27 cellular contexts compared by ENCODE assay signal in genomic region chr2:128451636-128452411, GRCh38.
DNase-seq lines count a peak whose midpoint lies in the region; ATAC-seq, FAIRE-seq and TF ChIP-seq lines count a peak whose summit lies in the region.
"Had no signal": no experiment of that assay in that cellular context is flagged by ENCODE, and none has a peak within 500 bp of the region (broad histone marks: within the 10 kb centered on the region; RNA-seq: fewer than 3 reads in every experiment).

No MANE protein-coding gene starts in this region.

- H3K4me3 Mint-ChIP-seq in activated T-cell treated with anti-CD3 and anti-CD28 coated beads, Interleukin-2, amount 50 U/mL, for 4 hours, result no peak overlapping the region
- H3K4me3 Mint-ChIP-seq: activated CD4-positive, alpha-beta T cell treated with anti-CD3 and anti-CD28 coated beads, Interleukin-2, amount 10 ng/mL, durations not matched to agents 24 days and 14 days; activated naive CD4-positive, alpha-beta T cell treated with anti-CD3 and anti-CD28 coated beads, Interleukin-2, amount 10 ng/mL, durations not matched to agents 7 days and 5 days; nephron; T-cell had no signal

- H3K4me1 ChIP-seq in right atrium auricular region (no peaks in the 10 kb centered on the region), heart right ventricle (peaks cover 0 to 4% (median 0%) of the 10 kb centered on the region in 9 donors), osteoblast (ENCODE audit: insufficient read depth, low read length) (no peaks in the 10 kb centered on the region), GM23248 (ENCODE audit: insufficient read depth) (no peaks in the 10 kb centered on the region)
- H3K4me1 ChIP-seq: ascending aorta, psoas muscle had no signal

- H3K27me3 ChIP-seq in right atrium auricular region, result no peaks in the 10 kb centered on the region
- H3K27me3 ChIP-seq in heart right ventricle, result peaks cover 0 to 6% (median 0%) of the 10 kb centered on the region in 7 donors
- no peaks in the 10 kb centered on the region for H3K27me3 ChIP-seq in bronchial epithelial cell (ENCODE audit: control insufficient read depth, insufficient read depth, low read length)
- H3K27me3 ChIP-seq in osteoblast (ENCODE audit: insufficient read depth, low read length), result peaks cover 4% of the 10 kb centered on the region
- peaks cover 3% of the 10 kb centered on the region; the same call in 1 of the 2 replicates for H3K27me3 ChIP-seq in GM23248 (replicated peaks; ENCODE audit: insufficient read depth)
- H3K27me3 ChIP-seq: ascending aorta had no signal

- no peaks in the 10 kb centered on the region for H3K9me3 Mint-ChIP-seq in activated T-cell treated with anti-CD3 and anti-CD28 coated beads, Interleukin-2, amount 50 U/mL, for 4 hours
- H3K9me3 Mint-ChIP-seq: activated CD4-positive, alpha-beta T cell treated with anti-CD3 and anti-CD28 coated beads, Interleukin-2, amount 10 ng/mL, durations not matched to agents 24 days and 14 days; activated naive CD4-positive, alpha-beta T cell treated with anti-CD3 and anti-CD28 coated beads, Interleukin-2, amount 10 ng/mL, durations not matched to agents 7 days and 5 days; T-cell had no signal

- no peak overlapping the region for H3K4me3 ChIP-seq in right atrium auricular region
- H3K4me3 ChIP-seq in heart right ventricle, result no peak overlapping the region
- no peak overlapping the region for H3K4me3 ChIP-seq in bronchial epithelial cell (ENCODE audit: low read depth, low read length)
- H3K4me3 ChIP-seq in osteoblast (ENCODE audit: insufficient read depth, low read length), result no peak overlapping the region
- no peak overlapping the region for H3K4me3 ChIP-seq in GM23248
- H3K4me3 ChIP-seq: ascending aorta, psoas muscle had no signal

- H3K36me3 Mint-ChIP-seq in activated T-cell treated with anti-CD3 and anti-CD28 coated beads, Interleukin-2, amount 50 U/mL, for 4 hours (ENCODE audit: insufficient read depth), result no peaks in the 10 kb centered on the region
- H3K36me3 Mint-ChIP-seq: activated naive CD4-positive, alpha-beta T cell treated with anti-CD3 and anti-CD28 coated beads, Interleukin-2, amount 10 ng/mL, durations not matched to agents 7 days and 5 days; T-cell had no signal

- ATAC-seq in heart right ventricle (no peak), HG03565 (IDR thresholded peaks at IDR 0.05; ENCODE audit: unreplicated experiment) (no peak)
- no peak for ATAC-seq in activated T-cell treated with anti-CD3 and anti-CD28 coated beads, Interleukin-2, amount 50 U/mL, for 4 hours
- ATAC-seq: left cardiac atrium, psoas muscle, T-cell had no signal

- 97% methylated on average over 8 of the region's 8 CpGs for WGBS in heart right ventricle, 2 donors
- WGBS in GM23248 (ENCODE audit: low coverage in 1 of 2, low lambda C conversion rate in 2 of 2, missing lambda C conversion rate in 2 of 2), 2 experiments, result 84 to 94% methylated on average over 8 of the region's 8 CpGs

- peaks cover 10% of the 10 kb centered on the region for H3K27me3 Mint-ChIP-seq in activated T-cell treated with anti-CD3 and anti-CD28 coated beads, Interleukin-2, amount 50 U/mL, for 4 hours (ENCODE audit: low read depth)
- H3K27me3 Mint-ChIP-seq: activated CD4-positive, alpha-beta T cell treated with anti-CD3 and anti-CD28 coated beads, Interleukin-2, amount 10 ng/mL, durations not matched to agents 24 days and 14 days; activated naive CD4-positive, alpha-beta T cell treated with anti-CD3 and anti-CD28 coated beads, Interleukin-2, amount 10 ng/mL, durations not matched to agents 7 days and 5 days had no signal

- intact Hi-C loops in heart right ventricle (cut with DNase I), result loop anchor here in 1 of 10 donors (10.0 kb wide), 1 partner anchor 97 kb away; no protein-coding TSS in a partner anchor

- H3K9me3 ChIP-seq in right atrium auricular region (no peaks in the 10 kb centered on the region), heart right ventricle (no peaks in the 10 kb centered on the region), osteoblast (ENCODE audit: low read depth, low read length) (no peaks in the 10 kb centered on the region), GM23248 (ENCODE audit: low read depth) (no peaks in the 10 kb centered on the region)
- H3K9me3 ChIP-seq: ascending aorta, psoas muscle had no signal

- peak; percentile 30 for DNase-seq in right atrium auricular region (ENCODE audit: low spot score)
- DNase-seq in heart right ventricle, result no peak
- DNase-seq in bronchial epithelial cell (ENCODE audit: low read depth), result no peak
- DNase-seq in osteoblast (ENCODE audit: insufficient read length, low spot score, missing footprints), result peak; percentile 65
- no peak for DNase-seq in activated T-cell treated with anti-CD3 and anti-CD28 coated beads, Interleukin-2, amount 50 U/mL, for 4 hours
- no peak for DNase-seq in kidney glomerular epithelial cell (lab: John Stamatoyannopoulos, UW)
- no peak for DNase-seq in GM23248
- DNase-seq: activated CD4-positive, alpha-beta T cell treated with anti-CD3 and anti-CD28 coated beads, Interleukin-2, amount 10 ng/mL, durations not matched to agents 24 days and 14 days; activated naive CD4-positive, alpha-beta T cell treated with anti-CD3 and anti-CD28 coated beads, Interleukin-2, amount 10 ng/mL, durations not matched to agents 7 days and 5 days; C1 segment of cervical spinal cord; cerebellar nuclear complex; DMS 273 treated with DMSO at 0.1 percent for 48 hours; effector memory CD4-positive, alpha-beta T cell; GDM1; left cardiac atrium; mesendoderm; NCI-H1048; NCI-H1930; psoas muscle; SHP77 treated with DMSO at 0.1 percent for 48 hours; small intestine; stimulated activated CD4-positive, alpha-beta T cell treated with anti-CD3 and anti-CD28 coated beads, Interleukin-2, amount 100 ng/mL, for 48 hours had no signal

- H4K20me1 ChIP-seq in osteoblast (ENCODE audit: insufficient read depth, low read length) (no peaks in the 10 kb centered on the region), GM23248 (ENCODE audit: insufficient read depth) (no peaks in the 10 kb centered on the region)

- no peak overlapping the region for H3K27ac ChIP-seq in right atrium auricular region
- no peak overlapping the region for H3K27ac ChIP-seq in heart right ventricle
- no peak overlapping the region for H3K27ac ChIP-seq in osteoblast (ENCODE audit: low read depth, low read length)
- no peak overlapping the region for H3K27ac ChIP-seq in GM23248
- H3K27ac ChIP-seq: ascending aorta, psoas muscle had no signal

- H3K4me2 ChIP-seq in osteoblast (ENCODE audit: insufficient read depth, low read length) (no peak overlapping the region), GM23248 (ENCODE audit: unreplicated experiment) (no peak overlapping the region)

- peak; percentile 75 for FAIRE-seq in bronchial epithelial cell (lab: Jason Lieb, UNC)
- FAIRE-seq: H54, small intestine had no signal

- H3K79me2 ChIP-seq in osteoblast (ENCODE audit: insufficient read depth, low read length), result no peaks in the 10 kb centered on the region
- H3K79me2 ChIP-seq in GM23248 (ENCODE audit: insufficient read depth), result no peaks in the 10 kb centered on the region

- in situ Hi-C loops in GM23248 (cut with MboI), result no loop called here

- no peaks in the 10 kb centered on the region for H3K4me1 Mint-ChIP-seq in activated T-cell treated with anti-CD3 and anti-CD28 coated beads, Interleukin-2, amount 50 U/mL, for 4 hours (ENCODE audit: low read depth)
- H3K4me1 Mint-ChIP-seq: activated CD4-positive, alpha-beta T cell treated with anti-CD3 and anti-CD28 coated beads, Interleukin-2, amount 10 ng/mL, durations not matched to agents 24 days and 14 days; activated naive CD4-positive, alpha-beta T cell treated with anti-CD3 and anti-CD28 coated beads, Interleukin-2, amount 10 ng/mL, durations not matched to agents 7 days and 5 days; T-cell had no signal

- no peak overlapping the region for H3K9ac ChIP-seq in GM23248

- no peaks in the 10 kb centered on the region for H3K36me3 ChIP-seq in right atrium auricular region
- H3K36me3 ChIP-seq in heart right ventricle, result no peaks in the 10 kb centered on the region
- H3K36me3 ChIP-seq in bronchial epithelial cell (ENCODE audit: control insufficient read depth, insufficient read depth, low read length), result no peaks in the 10 kb centered on the region
- no peaks in the 10 kb centered on the region for H3K36me3 ChIP-seq in osteoblast (ENCODE audit: insufficient read depth, low read length)
- H3K36me3 ChIP-seq in GM23248 (ENCODE audit: low read depth), result no peaks in the 10 kb centered on the region
- H3K36me3 ChIP-seq: ascending aorta had no signal

- TF ChIP-seq CTCF in right atrium auricular region (IDR thresholded peaks at IDR 0.05), result no peak
- TF ChIP-seq CTCF in heart right ventricle (IDR thresholded peaks at IDR 0.05), result no peak
- no peak for TF ChIP-seq CTCF in bronchial epithelial cell (IDR thresholded peaks at IDR 0.05; ENCODE audit: insufficient read depth, low read length, severe bottlenecking)
- TF ChIP-seq CTCF in osteoblast (IDR thresholded peaks at IDR 0.05; ENCODE audit: extremely low read depth, low read depth, low read length), result no peak

- H2AFZ ChIP-seq in osteoblast (ENCODE audit: low read length), result no peak overlapping the region
- no peak overlapping the region for H2AFZ ChIP-seq in GM23248

- H3K9me2 ChIP-seq in GM23248 (ENCODE audit: insufficient read depth), result no peaks in the 10 kb centered on the region

- no peaks in the 10 kb centered on the region for H3F3A ChIP-seq in GM23248 (ENCODE audit: insufficient read depth)

Comparison
In these comparisons a context has a peak if more than half of its experiments do, and no peak if none do; other contexts are left out.
1. DNase-seq: peak in right atrium auricular region (single experiment) and osteoblast (single experiment); none in heart right ventricle (0 of 2), bronchial epithelial cell (single experiment), activated T-cell treated with anti-CD3 and anti-CD28 coated beads, Interleukin-2, amount 50 U/mL, for 4 hours (single experiment), kidney glomerular epithelial cell (single experiment) and GM23248 (single experiment).